Comparison of ENCODE assay signal across 12 cellular contexts in the genomic region with DNA sequence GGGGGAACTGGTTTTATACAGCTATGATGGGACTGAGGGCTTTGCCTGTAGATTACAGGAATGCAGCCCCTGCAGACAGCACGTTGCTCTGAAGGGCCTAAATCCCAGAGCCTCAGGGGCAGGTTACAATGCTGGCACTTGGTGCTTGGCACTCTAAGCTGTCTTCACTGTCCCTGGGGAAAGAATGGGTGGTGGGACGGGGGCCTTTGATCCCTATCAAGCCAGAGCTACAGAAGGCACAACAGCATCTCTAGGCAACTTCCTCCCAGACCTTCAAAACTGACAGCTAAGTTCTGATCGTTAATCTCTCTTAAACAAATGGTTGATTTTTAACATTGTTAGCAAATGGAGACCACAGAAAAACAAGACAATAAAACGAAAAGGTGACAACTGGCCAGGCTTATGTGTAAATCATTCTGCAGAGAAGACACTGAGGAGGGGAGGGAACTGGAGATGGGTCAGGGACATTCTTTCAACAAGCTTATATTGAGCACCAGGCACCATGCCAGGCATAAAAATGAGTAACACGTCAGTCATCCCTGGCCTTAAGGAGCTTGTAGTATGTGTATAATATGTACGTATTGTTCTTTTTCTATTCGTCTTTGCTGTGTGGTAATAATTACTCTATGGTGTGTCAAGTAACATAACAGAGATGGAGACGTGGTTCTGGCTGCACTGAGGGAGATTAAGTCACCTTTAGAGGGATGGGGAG. TPM values are rescaled to one million over a fixed set of nuclear protein-coding genes. Genes with fewer than 3 reads are reported as not detected.
DNase-seq lines count a peak whose midpoint lies in the region; ATAC-seq and TF ChIP-seq lines count a peak whose summit lies in the region.
"Had no signal": no experiment of that assay in that cellular context is flagged by ENCODE, and none has a peak within 500 bp of the region (broad histone marks: within the 10 kb centered on the region; RNA-seq: fewer than 3 reads in every experiment).

No MANE protein-coding gene starts in this region.

- H3K4me2 ChIP-seq in BLaER1 treated with 17β-estradiol and CSF1 and Interleukin-3, amounts not matched to agents 10 nM and 100 nM, result peak overlapping the region in 6 of 11 experiments; percentile 3 to 45 (median 20); a peak in 7 of 22 replicates
- no peak overlapping the region for H3K4me2 ChIP-seq in mesenchymal stem cell (ENCODE audit: low read length, poor library complexity, severe bottlenecking)

- peak overlapping the region in 3 of 5 experiments; percentile 26 to 50 (median 36) for H3K27ac Mint-ChIP-seq in brain
- H3K27ac Mint-ChIP-seq in activated CD8-positive, alpha-beta T cell treated with anti-CD3 and anti-CD28 coated beads, Interleukin-2, amount 10 ng/mL, durations not matched to agents 7 days and 5 days, result no peak overlapping the region
- H3K27ac Mint-ChIP-seq: activated B cell treated with CpG ODN at 0.5 μM for 24 hours had no signal

- peaks cover 0 to 37% (median 10%) of the 10 kb centered on the region in 10 experiments; a peak in 12 of 20 replicates for H3K4me1 ChIP-seq in BLaER1 treated with 17β-estradiol and CSF1 and Interleukin-3, amounts not matched to agents 10 nM and 100 nM
- H3K4me1 ChIP-seq in mesenchymal stem cell (ENCODE audit: control insufficient read depth, insufficient read depth, low read depth, low read length), result peaks cover 12% of the 10 kb centered on the region

- no peak overlapping the region for H3K27ac ChIP-seq in BLaER1 treated with 17β-estradiol and CSF1 and Interleukin-3, amounts not matched to agents 10 nM and 100 nM
- H3K27ac ChIP-seq in mesenchymal stem cell (ENCODE audit: low read length, poor library complexity, severe bottlenecking), result no peak overlapping the region

- no peaks in the 10 kb centered on the region for H3K9me3 Mint-ChIP-seq in brain
- H3K9me3 Mint-ChIP-seq in activated CD8-positive, alpha-beta T cell treated with anti-CD3 and anti-CD28 coated beads, Interleukin-2, amount 10 ng/mL, durations not matched to agents 7 days and 5 days (ENCODE audit: insufficient read depth), result no peaks in the 10 kb centered on the region
- H3K9me3 Mint-ChIP-seq: activated B cell treated with CpG ODN at 0.5 μM for 24 hours had no signal

- H3K4me3 Mint-ChIP-seq in brain, result no peak overlapping the region
- no peak overlapping the region for H3K4me3 Mint-ChIP-seq in activated CD8-positive, alpha-beta T cell treated with anti-CD3 and anti-CD28 coated beads, Interleukin-2, amount 10 ng/mL, durations not matched to agents 7 days and 5 days
- H3K4me3 Mint-ChIP-seq: activated B cell treated with CpG ODN at 0.5 μM for 24 hours had no signal

- H4K91ac ChIP-seq in mesenchymal stem cell (ENCODE audit: low read length), result no peak overlapping the region

- peaks cover 12% of the 10 kb centered on the region for H3K4me1 Mint-ChIP-seq in brain
- H3K4me1 Mint-ChIP-seq in activated CD8-positive, alpha-beta T cell treated with anti-CD3 and anti-CD28 coated beads, Interleukin-2, amount 10 ng/mL, durations not matched to agents 7 days and 5 days (ENCODE audit: low read depth), result no peaks in the 10 kb centered on the region
- H3K4me1 Mint-ChIP-seq: activated B cell treated with CpG ODN at 0.5 μM for 24 hours had no signal

- no peak overlapping the region for H3K4ac ChIP-seq in mesenchymal stem cell (ENCODE audit: low read depth in 1 of 2, low read length in 2 of 2)

- POLR2A ChIA-PET in activated CD8-positive, alpha-beta T cell treated with anti-CD3 and anti-CD28 coated beads, Interleukin-2, amount 10 ng/mL, durations not matched to agents 7 days and 5 days (lab: Charles Lee), result no interaction called here

- no peak for TF ChIP-seq CTCF in brain (conservative IDR thresholded peaks at IDR 0.05)

- no peak overlapping the region for H2BK15ac ChIP-seq in mesenchymal stem cell (ENCODE audit: low read depth, poor library complexity, severe bottlenecking)

- H3K27me3 ChIP-seq in BLaER1 treated with 17β-estradiol and CSF1 and Interleukin-3, amounts not matched to agents 10 nM and 100 nM, result no peaks in the 10 kb centered on the region
- no peaks in the 10 kb centered on the region for H3K27me3 ChIP-seq in mesenchymal stem cell (ENCODE audit: control insufficient read depth in 1 of 2, insufficient read depth in 1 of 2, low read length in 2 of 2)

- no peaks in the 10 kb centered on the region for H3K79me1 ChIP-seq in mesenchymal stem cell (replicated peaks; ENCODE audit: low read length, poor library complexity, severe bottlenecking)

- no peak overlapping the region for H3K4me3 ChIP-seq in BLaER1 treated with 17β-estradiol and CSF1 and Interleukin-3, amounts not matched to agents 10 nM and 100 nM
- H3K4me3 ChIP-seq in mesenchymal stem cell (ENCODE audit: insufficient read depth in 1 of 2, low read depth in 1 of 2, low read length in 2 of 2), result no peak overlapping the region

- 33% methylated on average over 7 of the region's 8 CpGs for WGBS in mesenchymal stem cell

- H3K23ac ChIP-seq in mesenchymal stem cell (ENCODE audit: low read length in 2 of 2), result no peak overlapping the region

- CTCF ChIA-PET in activated CD8-positive, alpha-beta T cell treated with anti-CD3 and anti-CD28 coated beads, Interleukin-2, amount 10 ng/mL, durations not matched to agents 7 days and 5 days (lab: Charles Lee), result interaction anchor here (1.5 kb wide), 1 partner anchor 285 kb away, joined by 5 read pairs; no protein-coding TSS in a partner anchor

- H3K9ac ChIP-seq in BLaER1 treated with 17β-estradiol and CSF1 and Interleukin-3, amounts not matched to agents 10 nM and 100 nM, result no peak overlapping the region
- H3K9ac ChIP-seq in mesenchymal stem cell (ENCODE audit: low read length), result no peak overlapping the region

- peak overlapping the region in 1 of 2 experiments; percentile 18 for H3K18ac ChIP-seq in mesenchymal stem cell (ENCODE audit: low read depth in 1 of 2, low read length in 2 of 2)

- no peak overlapping the region for H2BK120ac ChIP-seq in mesenchymal stem cell (ENCODE audit: low read depth, low read length)

- peak; percentile 95 for DNase-seq in LHCN-M2 (ENCODE audit: low read depth)
- peak; percentile 71 for DNase-seq in mesenchymal stem cell
- no peak for DNase-seq in activated naive CD4-positive, alpha-beta T cell treated with anti-CD3 and anti-CD28 coated beads, Interleukin-2, amount 50 U/mL, for 16 hours
- DNase-seq in HuH-7 (ENCODE audit: low spot score), result no peak
- DNase-seq in KG1 (lab: John Stamatoyannopoulos, UW), result no peak
- no peak for DNase-seq in activated CD8-positive, alpha-beta T cell treated with anti-CD3 and anti-CD28 coated beads, Interleukin-2, amount 10 ng/mL, durations not matched to agents 7 days and 5 days
- DNase-seq: activated B cell treated with CpG ODN at 0.5 μM for 24 hours; NCI-H82; stimulated activated CD4-positive, alpha-beta T cell treated with anti-CD3 and anti-CD28 coated beads, Interleukin-12 subunit alpha, Interleukin-12 subunit beta, amount 100 ng/mL, for 4 hours; stimulated activated naive CD8-positive, alpha-beta T cell treated with anti-CD3 and anti-CD28 coated beads, Interleukin-15, Interleukin-2, amounts not matched to agents 100 U/mL and 50 U/mL, for 24 hours had no signal

- no peaks in the 10 kb centered on the region for H3K27me3 Mint-ChIP-seq in brain
- H3K27me3 Mint-ChIP-seq in activated CD8-positive, alpha-beta T cell treated with anti-CD3 and anti-CD28 coated beads, Interleukin-2, amount 10 ng/mL, durations not matched to agents 7 days and 5 days (ENCODE audit: low read depth), result no peaks in the 10 kb centered on the region
- H3K27me3 Mint-ChIP-seq: activated B cell treated with CpG ODN at 0.5 μM for 24 hours had no signal

- H3K9me3 ChIP-seq in BLaER1 treated with 17β-estradiol and CSF1 and Interleukin-3, amounts not matched to agents 10 nM and 100 nM (replicated peaks in 1 of 11), result no peaks in the 10 kb centered on the region
- H3K9me3 ChIP-seq in mesenchymal stem cell (ENCODE audit: control insufficient read depth, low read length), result no peaks in the 10 kb centered on the region

- no peak overlapping the region for H3K14ac ChIP-seq in mesenchymal stem cell (ENCODE audit: low read length in 2 of 2)

- H2AFZ ChIP-seq in mesenchymal stem cell (ENCODE audit: low read depth, low read length), result no peak overlapping the region

- H2BK12ac ChIP-seq in mesenchymal stem cell (ENCODE audit: low read length in 2 of 2), result no peak overlapping the region

- no peak for ATAC-seq in activated CD8-positive, alpha-beta T cell treated with anti-CD3 and anti-CD28 coated beads, Interleukin-2, amount 10 ng/mL, durations not matched to agents 7 days and 5 days
- ATAC-seq: stimulated activated naive CD8-positive, alpha-beta T cell treated with anti-CD3 and anti-CD28 coated beads, Interleukin-15, Interleukin-2, amounts not matched to agents 100 U/mL and 50 U/mL, for 24 hours had no signal

- no peaks in the 10 kb centered on the region for H3K36me3 Mint-ChIP-seq in brain
- no peaks in the 10 kb centered on the region for H3K36me3 Mint-ChIP-seq in activated CD8-positive, alpha-beta T cell treated with anti-CD3 and anti-CD28 coated beads, Interleukin-2, amount 10 ng/mL, durations not matched to agents 7 days and 5 days (ENCODE audit: low read depth)

- no peak overlapping the region for H2BK5ac ChIP-seq in mesenchymal stem cell (ENCODE audit: low read depth, low read length, poor library complexity, severe bottlenecking)

- H3K36me3 ChIP-seq in BLaER1 treated with 17β-estradiol and CSF1 and Interleukin-3, amounts not matched to agents 10 nM and 100 nM, result no peaks in the 10 kb centered on the region
- H3K36me3 ChIP-seq in mesenchymal stem cell (ENCODE audit: control insufficient read depth in 1 of 2, insufficient read depth in 2 of 2, low read depth in 1 of 2, low read length in 2 of 2), result peaks cover 6 to 82% of the 10 kb centered on the region in 2 experiments

- no peak overlapping the region for H2AK5ac ChIP-seq in mesenchymal stem cell (ENCODE audit: low read length, severe bottlenecking)

- H4K20me1 ChIP-seq in BLaER1 treated with 17β-estradiol and CSF1 and Interleukin-3, amounts not matched to agents 10 nM and 100 nM, result no peaks in the 10 kb centered on the region

- no peak overlapping the region for H4K8ac ChIP-seq in mesenchymal stem cell (ENCODE audit: low read length)

RNA-seq across cellular contexts. Expression of a gene that starts 49.1 kb away (rescaled TPM):
- 4.9 and 5.2 TPM in 2 replicates for total RNA-seq in LHCN-M2 (2014; rRNA removed)
- 0.84 TPM for polyA plus RNA-seq in LHCN-M2 (2012)
- polyA plus RNA-seq in brain (ENCODE audit: insufficient read depth, low read depth, low replicate concordance), result 0.68 TPM
- 4.9 TPM for polyA plus RNA-seq in mesenchymal stem cell (2013, experiment 1 of 2)
- polyA plus RNA-seq in mesenchymal stem cell (2013, experiment 2 of 2), result 4.9 TPM
- not detected for total RNA-seq in activated CD8-positive, alpha-beta T cell treated with anti-CD3 and anti-CD28 coated beads, Interleukin-2, amount 10 ng/mL, durations not matched to agents 7 days and 5 days
- total RNA-seq: activated B cell treated with CpG ODN at 0.5 μM for 24 hours had no signal

RNA-seq across cellular contexts. Expression of a gene that starts 55.1 kb away (rescaled TPM):
- total RNA-seq in LHCN-M2 (2014; rRNA removed), result 27.3 and 32.8 TPM in 2 replicates
- polyA plus RNA-seq in LHCN-M2 (2012), result 17.8 TPM
- 12.2 TPM for polyA plus RNA-seq in brain (ENCODE audit: insufficient read depth, low read depth, low replicate concordance)
- polyA plus RNA-seq in mesenchymal stem cell (2013, experiment 1 of 2), result 18.6 TPM
- polyA plus RNA-seq in mesenchymal stem cell (2013, experiment 2 of 2), result 17.5 TPM
- total RNA-seq in activated CD8-positive, alpha-beta T cell treated with anti-CD3 and anti-CD28 coated beads, Interleukin-2, amount 10 ng/mL, durations not matched to agents 7 days and 5 days, result 10 to 100 TPM in 1 of 2 experiments, 1 to 10 TPM in 1; 9.1 to 10.1 TPM

Comparison
In these comparisons a context has a peak if more than half of its experiments do, and no peak if none do; other contexts are left out.
1. DNase-seq: peak in LHCN-M2 (single experiment) and mesenchymal stem cell (single experiment); none in activated naive CD4-positive, alpha-beta T cell treated with anti-CD3 and anti-CD28 coated beads, Interleukin-2, amount 50 U/mL, for 16 hours (single experiment), HuH-7 (single experiment), KG1 (single experiment) and activated CD8-positive, alpha-beta T cell treated with anti-CD3 and anti-CD28 coated beads, Interleukin-2, amount 10 ng/mL, durations not matched to agents 7 days and 5 days (single experiment).